ENCODE assay signal across 1 cellular context in the genomic region with DNA sequence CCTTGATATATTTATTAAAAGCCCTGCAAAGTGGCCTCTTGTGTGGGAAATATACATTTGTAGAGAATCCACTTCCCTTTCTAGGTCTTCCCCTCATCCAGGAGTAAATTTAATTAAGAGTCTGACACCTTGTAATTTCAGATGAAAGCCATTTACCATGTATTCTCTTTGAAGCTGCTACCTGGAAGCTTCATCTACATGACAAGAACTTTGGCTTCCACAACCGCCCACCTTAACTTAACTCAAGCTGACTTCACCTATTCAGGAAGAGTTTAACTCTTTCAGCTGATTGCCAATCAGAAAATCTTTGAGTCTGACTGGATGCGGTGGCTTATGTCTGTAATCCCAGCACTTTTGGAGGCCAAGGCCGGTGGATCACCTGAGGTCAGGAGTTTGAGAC.
A peak's percentile ranks its signal among the peaks of the same experiment; 100 is the strongest.
TF ChIP-seq lines count a peak whose summit lies in the region.

No MANE protein-coding gene starts in this region.

TF ChIP-seq in H1, 55 proteins besides CTCF, POLR2A, EP300 and RAD21:
- TF ChIP-seq CEBPB (IDR thresholded peaks at IDR 0.05; ENCODE audit: low read depth, low read length) (no peak), TEAD4 (IDR thresholded peaks at IDR 0.05; ENCODE audit: low read depth, low read length) (no peak), KDM5A (IDR thresholded peaks at IDR 0.05; ENCODE audit: low read length) (no peak), NANOG (IDR thresholded peaks at IDR 0.05; ENCODE audit: insufficient read depth, low read depth, low read length, poor library complexity, severe bottlenecking) (peak; percentile 47), SP1 (IDR thresholded peaks at IDR 0.05; ENCODE audit: low read depth, low read length) (no peak), USF2 (IDR thresholded peaks at IDR 0.05; ENCODE audit: low read length) (no peak), EZH2 (IDR thresholded peaks at IDR 0.05; ENCODE audit: low read depth, low read length, severe bottlenecking) (no peak), ASH2L (IDR thresholded peaks at IDR 0.05; ENCODE audit: low read length) (no peak), RBBP5 (IDR thresholded peaks at IDR 0.05; ENCODE audit: borderline replicate concordance, low read depth, low read length) (no peak), PHF8 (conservative IDR thresholded peaks at IDR 0.05; ENCODE audit: low read depth, low read length) (no peak), MAFK (IDR thresholded peaks at IDR 0.05; ENCODE audit: low read depth, low read length) (no peak), YY1 (IDR thresholded peaks at IDR 0.05; ENCODE audit: low read depth, low read length) (no peak), SUZ12 (IDR thresholded peaks at IDR 0.05; ENCODE audit: low read length) (no peak), CBX5 (IDR thresholded peaks at IDR 0.05; ENCODE audit: low read depth, low read length) (no peak), CHD1 (IDR thresholded peaks at IDR 0.05; ENCODE audit: low read depth, low read length) (no peak), TAF1 (IDR thresholded peaks at IDR 0.05; ENCODE audit: low read depth, low read length) (no peak), KDM4A (IDR thresholded peaks at IDR 0.05; ENCODE audit: low read depth, low read length, severe bottlenecking) (no peak), EGR1 (IDR thresholded peaks at IDR 0.05; ENCODE audit: borderline replicate concordance, low read depth, low read length) (peak; percentile 77), CHD2 (IDR thresholded peaks at IDR 0.05; ENCODE audit: low read length) (no peak), GTF2F1 (IDR thresholded peaks at IDR 0.05; ENCODE audit: borderline replicate concordance, low read depth, low read length) (no peak), ZNF274 (IDR thresholded peaks at IDR 0.05; ENCODE audit: borderline replicate concordance, extremely low read depth, low read length) (no peak), FOSL1 (IDR thresholded peaks at IDR 0.05; ENCODE audit: insufficient read depth, low read depth, low read length) (no peak), SIX5 (IDR thresholded peaks at IDR 0.05; ENCODE audit: low read depth, low read length) (no peak), TAF7 (optimal IDR thresholded peaks at IDR 0.05; ENCODE audit: borderline replicate concordance, low read depth, low read length) (no peak), CBX8 (IDR thresholded peaks at IDR 0.05; ENCODE audit: borderline replicate concordance, low read depth, low read length) (no peak), NRF1 (IDR thresholded peaks at IDR 0.05; ENCODE audit: low read depth, low read length) (no peak), SP4 (IDR thresholded peaks at IDR 0.05; ENCODE audit: low read length) (no peak), RXRA (IDR thresholded peaks at IDR 0.05; ENCODE audit: insufficient read depth, low read depth, low read length) (no peak), BRCA1 (IDR thresholded peaks at IDR 0.05; ENCODE audit: low read depth, low read length) (no peak), SRF (IDR thresholded peaks at IDR 0.05; ENCODE audit: low read depth, low read length) (no peak), CHD7 (IDR thresholded peaks at IDR 0.05; ENCODE audit: insufficient replicate concordance, low read length) (peak; percentile 76), CTBP2 (IDR thresholded peaks at IDR 0.05; ENCODE audit: borderline replicate concordance, insufficient read depth, insufficient read length, low read length) (no peak), SIN3A (conservative IDR thresholded peaks at IDR 0.05 in 1 of 2, IDR thresholded peaks at IDR 0.05 in 1 of 2; ENCODE audit: low read depth in 1 of 2, low read length in 2 of 2) (peak in 1 of 2 experiments; percentile 65; a peak in 1 of 4 replicates)
- TF ChIP-seq, protein P1, sequence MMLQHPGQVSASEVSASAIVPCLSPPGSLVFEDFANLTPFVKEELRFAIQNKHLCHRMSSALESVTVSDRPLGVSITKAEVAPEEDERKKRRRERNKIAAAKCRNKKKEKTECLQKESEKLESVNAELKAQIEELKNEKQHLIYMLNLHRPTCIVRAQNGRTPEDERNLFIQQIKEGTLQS (IDR thresholded peaks at IDR 0.05; ENCODE audit: insufficient read depth, low read depth, low read length) = no peak
- TF ChIP-seq, protein P2, sequence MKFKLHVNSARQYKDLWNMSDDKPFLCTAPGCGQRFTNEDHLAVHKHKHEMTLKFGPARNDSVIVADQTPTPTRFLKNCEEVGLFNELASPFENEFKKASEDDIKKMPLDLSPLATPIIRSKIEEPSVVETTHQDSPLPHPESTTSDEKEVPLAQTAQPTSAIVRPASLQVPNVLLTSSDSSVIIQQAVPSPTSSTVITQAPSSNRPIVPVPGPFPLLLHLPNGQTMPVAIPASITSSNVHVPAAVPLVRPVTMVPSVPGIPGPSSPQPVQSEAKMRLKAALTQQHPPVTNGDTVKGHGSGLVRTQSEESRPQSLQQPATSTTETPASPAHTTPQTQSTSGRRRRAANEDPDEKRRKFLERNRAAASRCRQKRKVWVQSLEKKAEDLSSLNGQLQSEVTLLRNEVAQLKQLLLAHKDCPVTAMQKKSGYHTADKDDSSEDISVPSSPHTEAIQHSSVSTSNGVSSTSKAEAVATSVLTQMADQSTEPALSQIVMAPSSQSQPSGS (IDR thresholded peaks at IDR 0.05; ENCODE audit: low read length) = no peak
- TF ChIP-seq, protein P3, sequence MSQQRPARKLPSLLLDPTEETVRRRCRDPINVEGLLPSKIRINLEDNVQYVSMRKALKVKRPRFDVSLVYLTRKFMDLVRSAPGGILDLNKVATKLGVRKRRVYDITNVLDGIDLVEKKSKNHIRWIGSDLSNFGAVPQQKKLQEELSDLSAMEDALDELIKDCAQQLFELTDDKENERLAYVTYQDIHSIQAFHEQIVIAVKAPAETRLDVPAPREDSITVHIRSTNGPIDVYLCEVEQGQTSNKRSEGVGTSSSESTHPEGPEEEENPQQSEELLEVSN (IDR thresholded peaks at IDR 0.05) = no peak
